In the genomic region with DNA sequence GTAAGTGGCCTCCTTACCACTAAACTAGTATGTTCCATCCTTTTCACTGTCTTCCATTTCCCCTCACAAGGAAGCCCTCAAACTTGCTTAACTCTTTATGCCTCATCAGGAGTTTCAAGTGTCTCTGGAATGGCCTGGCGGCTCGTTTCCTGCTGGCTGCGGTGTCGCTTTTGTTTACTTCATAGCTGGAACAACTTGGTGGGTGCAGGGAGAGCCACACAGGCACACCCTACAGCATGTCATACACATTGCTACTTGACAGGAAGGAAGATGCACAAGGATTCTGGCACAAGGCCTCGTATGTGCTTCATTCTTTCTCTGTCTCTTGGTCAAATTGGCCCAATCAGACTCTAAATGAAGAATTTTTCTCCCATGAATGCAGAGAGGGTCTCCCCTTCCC, we compare ENCODE assay signal across 14 cellular contexts.
"Had no signal": no experiment of that assay in that cellular context is flagged by ENCODE, and none has a peak within 500 bp of the region (broad histone marks: within the 10 kb centered on the region; RNA-seq: fewer than 3 reads in every experiment).

No MANE protein-coding gene starts in this region.

- H3K36me3 ChIP-seq: neural progenitor cell, ovary, SJCRH30, thoracic aorta had no signal

- H3K27me3 ChIP-seq: neural progenitor cell, ovary, SJCRH30 had no signal

- DNase-seq: activated CD8-positive, alpha-beta memory T cell treated with anti-CD3 and anti-CD28 coated beads for 24 hours; aorta; effector CD8-positive, alpha-beta T cell; foreskin melanocyte; kidney glomerular epithelial cell; ovary; SJCRH30; T-helper 9 cell had no signal

- H3K27ac Mint-ChIP-seq: activated T-helper 17 cell treated with anti-CD3 and anti-CD28 coated beads, Interleukin-2, amount 50 U/mL, for 72 hours; mesothelial cell of epicardium; neural progenitor cell; stimulated activated naive CD8-positive, alpha-beta T cell treated with anti-CD3 and anti-CD28 coated beads, Interleukin-15, Interleukin-2, amounts not matched to agents 100 ng/mL and 50 ng/mL, for 24 hours had no signal

- ATAC-seq: activated T-helper 17 cell treated with anti-CD3 and anti-CD28 coated beads, Interleukin-2, amount 50 U/mL, for 72 hours; sciatic nerve had no signal

- H3K4me3 Mint-ChIP-seq: activated T-helper 17 cell treated with anti-CD3 and anti-CD28 coated beads, Interleukin-2, amount 50 U/mL, for 72 hours; mesothelial cell of epicardium; neural progenitor cell; stimulated activated naive CD8-positive, alpha-beta T cell treated with anti-CD3 and anti-CD28 coated beads, Interleukin-15, Interleukin-2, amounts not matched to agents 100 ng/mL and 50 ng/mL, for 24 hours had no signal

- H3K4me3 ChIP-seq: neural progenitor cell, ovary, SJCRH30, thoracic aorta had no signal

- H3K4me1 ChIP-seq: neural progenitor cell had no signal

- H3K27me3 Mint-ChIP-seq: activated T-helper 17 cell treated with anti-CD3 and anti-CD28 coated beads, Interleukin-2, amount 50 U/mL, for 72 hours; stimulated activated naive CD8-positive, alpha-beta T cell treated with anti-CD3 and anti-CD28 coated beads, Interleukin-15, Interleukin-2, amounts not matched to agents 100 ng/mL and 50 ng/mL, for 24 hours had no signal

- H3K27ac ChIP-seq: neural progenitor cell, ovary, SJCRH30, thoracic aorta had no signal

- H3K9me3 ChIP-seq: ovary, SJCRH30, thoracic aorta had no signal

- H3K36me3 Mint-ChIP-seq: mesothelial cell of epicardium, neural progenitor cell had no signal

- H3K9me3 Mint-ChIP-seq: activated T-helper 17 cell treated with anti-CD3 and anti-CD28 coated beads, Interleukin-2, amount 50 U/mL, for 72 hours; neural progenitor cell; stimulated activated naive CD8-positive, alpha-beta T cell treated with anti-CD3 and anti-CD28 coated beads, Interleukin-15, Interleukin-2, amounts not matched to agents 100 ng/mL and 50 ng/mL, for 24 hours had no signal
